8 cellular contexts compared by ENCODE assay signal in genomic region chr5:139968547-139969261, GRCh38.
DNase-seq lines count a peak whose midpoint lies in the region; ATAC-seq and TF ChIP-seq lines count a peak whose summit lies in the region.

No MANE protein-coding gene starts in this region.

- H3K4me3 ChIP-seq in adrenal gland (no peak overlapping the region), heart right ventricle (peak overlapping the region in 1 of 10 donors; percentile 13)

- H3K4me1 ChIP-seq in adrenal gland (replicated peaks in 1 of 2) (peaks cover 0 to 19% of the 10 kb centered on the region in 2 donors), heart right ventricle (peaks cover 8 to 48% (median 18%) of the 10 kb centered on the region in 9 donors)

- H3K27ac ChIP-seq in adrenal gland, result no peak overlapping the region
- peak overlapping the region in 1 of 10 donors; percentile 24 for H3K27ac ChIP-seq in heart right ventricle

- ATAC-seq in HG02759 (IDR thresholded peaks at IDR 0.05; ENCODE audit: unreplicated experiment), result peak; percentile 93
- peak; percentile 94 to 97 (median 96) for ATAC-seq in heart right ventricle

- intact Hi-C loops in adrenal gland (cut with DNase I) (loop anchor here (5.0 to 10.0 kb wide), 2 partner anchors 176 to 186 kb away; no protein-coding TSS in a partner anchor), heart right ventricle (cut with DNase I) (loop anchor here (1.0 to 10.0 kb wide), 12 partner anchors 74 to 274 kb away; partner anchors contain the start of gene NRG2 (in 2 of the 10))

- no peak for TF ChIP-seq POLR2A in adrenal gland (IDR thresholded peaks at IDR 0.05)

- peak; percentile 100 for TF ChIP-seq CTCF in GM13977 (IDR thresholded peaks at IDR 0.05; ENCODE audit: extremely low read depth, insufficient read depth, missing control alignments)
- TF ChIP-seq CTCF in adrenal gland (IDR thresholded peaks at IDR 0.05), result peak; percentile 100
- peak; percentile 95 to 100 (median 99) for TF ChIP-seq CTCF in heart right ventricle (IDR thresholded peaks at IDR 0.05)

- 23 to 47% (median 26%) methylated on average over 12 to 23 of the region's 23 CpGs for WGBS in adrenal gland, 4 donors
- 26 to 28% methylated on average over 23 of the region's 23 CpGs for WGBS in heart right ventricle, 2 donors

- no peaks in the 10 kb centered on the region for H3K27me3 ChIP-seq in adrenal gland
- H3K27me3 ChIP-seq in heart right ventricle, result no peaks in the 10 kb centered on the region

- DNase-seq in GM13977 (ENCODE audit: low spot score) (peak; percentile 84), NCI-H1417 (lab: John Stamatoyannopoulos, UW) (peak; percentile 60 to 85 (median 83)), SW480 (ENCODE audit: low spot score) (peak; percentile 84), adrenal gland (peak; percentile 79 to 96 (median 91)), heart right ventricle (peak; percentile 83 to 87), retina (peak; percentile 94), GF-D8 (lab: John Stamatoyannopoulos, UW) (no peak)

- H3K36me3 ChIP-seq in adrenal gland (replicated peaks in 1 of 2) (no peaks in the 10 kb centered on the region), heart right ventricle (no peaks in the 10 kb centered on the region)

- H3K9me3 ChIP-seq in adrenal gland (replicated peaks in 1 of 3), result no peaks in the 10 kb centered on the region
- no peaks in the 10 kb centered on the region for H3K9me3 ChIP-seq in heart right ventricle

- in situ Hi-C loops in GM13977 (cut with MboI; ENCODE audit: low pct_unique_long_range_greater_than_20kb, low sequenced_read_pairs, unreplicated experiment), result no loop called here
